ENCODE assay signal across 27 cellular contexts in genomic region chr17:57292086-57292485, GRCh38. TPM values are rescaled to one million over a fixed set of nuclear protein-coding genes. Genes with fewer than 3 reads are reported as not detected.
DNase-seq lines count a peak whose midpoint lies in the region; ATAC-seq and TF ChIP-seq lines count a peak whose summit lies in the region.
"Had no signal": no experiment of that assay in that cellular context is flagged by ENCODE, and none has a peak within 500 bp of the region (broad histone marks: within the 10 kb centered on the region; RNA-seq: fewer than 3 reads in every experiment).

No MANE protein-coding gene starts in this region.

- no peak overlapping the region for H2AFZ ChIP-seq in PC-3 (ENCODE audit: low read length)
- H2AFZ ChIP-seq: parathyroid adenoma had no signal

- no peaks in the 10 kb centered on the region for H3K27me3 ChIP-seq in naive thymus-derived CD4-positive, alpha-beta T cell (ENCODE audit: control insufficient read depth in 2 of 2, insufficient read depth in 2 of 2, low read length in 2 of 2)
- no peaks in the 10 kb centered on the region for H3K27me3 ChIP-seq in thyroid gland
- H3K27me3 ChIP-seq in PC-3 (ENCODE audit: low read length), result no peaks in the 10 kb centered on the region
- H3K27me3 ChIP-seq: dorsolateral prefrontal cortex, upper lobe of right lung had no signal

- H3K4me3 Mint-ChIP-seq in activated naive CD8-positive, alpha-beta T cell, result no peak overlapping the region
- no peak overlapping the region for H3K4me3 Mint-ChIP-seq in activated naive CD8-positive, alpha-beta T cell treated with anti-CD3 and anti-CD28 coated beads, Interleukin-2, amount 50 U/mL, for 24 hours
- H3K4me3 Mint-ChIP-seq in WTC11, result no peak overlapping the region
- H3K4me3 Mint-ChIP-seq in naive thymus-derived CD4-positive, alpha-beta T cell, result no peak overlapping the region
- no peak overlapping the region for H3K4me3 Mint-ChIP-seq in type B pancreatic cell
- H3K4me3 Mint-ChIP-seq: activated T-cell treated with anti-CD3 and anti-CD28 coated beads, Interleukin-2, amount 50 U/mL, for 4 hours had no signal

- no peaks in the 10 kb centered on the region for H3K9me2 ChIP-seq in PC-3 (replicated peaks; ENCODE audit: low read length)

- no peak overlapping the region for H3K9ac ChIP-seq in PC-3 (ENCODE audit: low read length)
- H3K9ac ChIP-seq: parathyroid adenoma had no signal

- H3K36me3 Mint-ChIP-seq in activated naive CD8-positive, alpha-beta T cell, result peaks cover 4% of the 10 kb centered on the region
- peaks cover 19% of the 10 kb centered on the region for H3K36me3 Mint-ChIP-seq in activated naive CD8-positive, alpha-beta T cell treated with anti-CD3 and anti-CD28 coated beads, Interleukin-2, amount 50 U/mL, for 24 hours (ENCODE audit: low read depth)
- peaks cover 7% of the 10 kb centered on the region for H3K36me3 Mint-ChIP-seq in WTC11
- peaks cover 0 to 41% (median 19%) of the 10 kb centered on the region in 5 donors for H3K36me3 Mint-ChIP-seq in naive thymus-derived CD4-positive, alpha-beta T cell
- H3K36me3 Mint-ChIP-seq in type B pancreatic cell, result peaks cover 29% of the 10 kb centered on the region

- H3K36me3 ChIP-seq in naive thymus-derived CD4-positive, alpha-beta T cell (ENCODE audit: control insufficient read depth in 2 of 3, insufficient read depth in 3 of 3, low read length in 3 of 3), result peaks cover 0 to 4% (median 0%) of the 10 kb centered on the region in 3 experiments
- H3K36me3 ChIP-seq in thyroid gland (no peaks in the 10 kb centered on the region), PC-3 (ENCODE audit: low read depth, low read length) (no peaks in the 10 kb centered on the region)
- H3K36me3 ChIP-seq: upper lobe of right lung had no signal

- H3K27ac Mint-ChIP-seq in activated naive CD8-positive, alpha-beta T cell, result peak overlapping the region; percentile 19
- H3K27ac Mint-ChIP-seq in activated naive CD8-positive, alpha-beta T cell treated with anti-CD3 and anti-CD28 coated beads, Interleukin-2, amount 50 U/mL, for 24 hours, result no peak overlapping the region
- peak overlapping the region; percentile 37; the same call in 1 of the 2 replicates for H3K27ac Mint-ChIP-seq in WTC11
- H3K27ac Mint-ChIP-seq in naive thymus-derived CD4-positive, alpha-beta T cell, result peak overlapping the region in 7 of 9 donors; percentile 28 to 68 (median 46)
- no peak overlapping the region for H3K27ac Mint-ChIP-seq in type B pancreatic cell

- WGBS in thyroid gland, 2 donors, result 96% methylated on average over 6 of the region's 6 CpGs

- intact Hi-C loops in naive thymus-derived CD4-positive, alpha-beta T cell (cut with micrococcal nuclease), result no loop called here
- intact Hi-C loops in thyroid gland (cut with DNase I), result no loop called here
- intact Hi-C loops in PC-3 (cut with micrococcal nuclease), result no loop called here

- H3K4me1 ChIP-seq in naive thymus-derived CD4-positive, alpha-beta T cell (ENCODE audit: control insufficient read depth in 2 of 2, insufficient read depth in 2 of 2, low read length in 2 of 2), result peaks cover 0 to 6% of the 10 kb centered on the region in 2 donors
- peaks cover 4 to 23% of the 10 kb centered on the region in 2 donors for H3K4me1 ChIP-seq in thyroid gland
- H3K4me1 ChIP-seq in PC-3 (ENCODE audit: insufficient read depth, low read length), result peaks cover 29% of the 10 kb centered on the region
- H3K4me1 ChIP-seq: upper lobe of right lung had no signal

- CTCF ChIA-PET in WTC11 (lab: Charles Lee), result interaction anchor here (1.0 kb wide), 1 partner anchor 49 kb away, joined by 3 read pairs; no protein-coding TSS in a partner anchor
- CTCF ChIA-PET in naive thymus-derived CD4-positive, alpha-beta T cell (lab: Charles Lee), result no interaction called here
- CTCF ChIA-PET in PC-3 (lab: Charles Lee), result no interaction called here

- TF ChIP-seq CTCF in WTC11 (IDR thresholded peaks at IDR 0.05) (no peak), thyroid gland (IDR thresholded peaks at IDR 0.05) (no peak), PC-3 (conservative IDR thresholded peaks at IDR 0.05; ENCODE audit: low read depth, low read length) (no peak), type B pancreatic cell (conservative IDR thresholded peaks at IDR 0.05) (no peak)

- no peak for DNase-seq in activated naive CD8-positive, alpha-beta T cell treated with anti-CD3 and anti-CD28 coated beads, Interleukin-2, amount 50 U/mL, for 24 hours
- DNase-seq in WTC11 (ENCODE audit: low spot score), result no peak
- no peak for DNase-seq in naive thymus-derived CD4-positive, alpha-beta T cell
- DNase-seq in thyroid gland, result no peak
- DNase-seq in PC-3, result no peak
- no peak for DNase-seq in type B pancreatic cell (ENCODE audit: extremely low spot score, unreplicated experiment)
- DNase-seq in inferior parietal cortex (ENCODE audit: extremely low spot score), result no peak
- DNase-seq: activated naive CD4-positive, alpha-beta T cell treated with Interleukin-2 at 50 U/mL for 16 hours; activated T-cell treated with anti-CD3 and anti-CD28 coated beads, Interleukin-2, amount 50 U/mL, for 4 hours; AML-193; aorta; caudate nucleus; DMS79; dorsolateral prefrontal cortex; GOT3; Karpas-422; NCI-H1694; NCI-H2171; NCI-H524 treated with DMSO at 0.1 percent for 48 hours; NK-92 treated with Interleukin-12 subunit alpha and Interleukin-12 subunit beta, amount 100 ng/mL, for 24 hours; stimulated activated CD8-positive, alpha-beta memory T cell treated with anti-CD3 and anti-CD28 coated beads, Interleukin-4, amount 100 ng/mL, for 48 hours; T-helper 1 cell; upper lobe of right lung had no signal

- H3F3A ChIP-seq in PC-3 (ENCODE audit: low read length, unreplicated experiment), result no peaks in the 10 kb centered on the region

- H3K9me3 ChIP-seq in naive thymus-derived CD4-positive, alpha-beta T cell (ENCODE audit: control insufficient read depth in 2 of 3, low read length in 3 of 3), result no peaks in the 10 kb centered on the region
- no peaks in the 10 kb centered on the region for H3K9me3 ChIP-seq in thyroid gland
- no peaks in the 10 kb centered on the region for H3K9me3 ChIP-seq in PC-3 (ENCODE audit: low read length)
- H3K9me3 ChIP-seq: upper lobe of right lung had no signal

- TF ChIP-seq POLR2A in thyroid gland (IDR thresholded peaks at IDR 0.05), result no peak

- peaks cover 45% of the 10 kb centered on the region for H3K4me1 Mint-ChIP-seq in activated naive CD8-positive, alpha-beta T cell (ENCODE audit: low read depth)
- H3K4me1 Mint-ChIP-seq in activated naive CD8-positive, alpha-beta T cell treated with anti-CD3 and anti-CD28 coated beads, Interleukin-2, amount 50 U/mL, for 24 hours, result peaks cover 43% of the 10 kb centered on the region
- H3K4me1 Mint-ChIP-seq in WTC11, result peaks cover 62% of the 10 kb centered on the region
- H3K4me1 Mint-ChIP-seq in naive thymus-derived CD4-positive, alpha-beta T cell, result peaks cover 46 to 80% (median 67%) of the 10 kb centered on the region in 7 donors
- peaks cover 77% of the 10 kb centered on the region for H3K4me1 Mint-ChIP-seq in type B pancreatic cell (ENCODE audit: unreplicated experiment)

- H3K4me2 ChIP-seq in PC-3 (ENCODE audit: low read length), result no peak overlapping the region

- no peak overlapping the region for H3K4me3 ChIP-seq in naive thymus-derived CD4-positive, alpha-beta T cell (ENCODE audit: low read length)
- no peak overlapping the region for H3K4me3 ChIP-seq in thyroid gland (replicated peaks in 1 of 3)
- H3K4me3 ChIP-seq in PC-3 (ENCODE audit: low read length), result no peak overlapping the region
- H3K4me3 ChIP-seq: dorsolateral prefrontal cortex, GM12878, upper lobe of right lung had no signal

- no peaks in the 10 kb centered on the region for H3K9me3 Mint-ChIP-seq in activated naive CD8-positive, alpha-beta T cell (ENCODE audit: low read depth)
- H3K9me3 Mint-ChIP-seq in activated naive CD8-positive, alpha-beta T cell treated with anti-CD3 and anti-CD28 coated beads, Interleukin-2, amount 50 U/mL, for 24 hours, result no peaks in the 10 kb centered on the region
- no peaks in the 10 kb centered on the region for H3K9me3 Mint-ChIP-seq in WTC11
- H3K9me3 Mint-ChIP-seq in naive thymus-derived CD4-positive, alpha-beta T cell, result no peaks in the 10 kb centered on the region
- H3K9me3 Mint-ChIP-seq in type B pancreatic cell, result no peaks in the 10 kb centered on the region
- H3K9me3 Mint-ChIP-seq: activated T-cell treated with anti-CD3 and anti-CD28 coated beads, Interleukin-2, amount 50 U/mL, for 4 hours had no signal

- no TSS peak for BruUV-seq in PC-3 (replicated peaks; lab: Mats Ljungman, UMichigan)

- no peaks in the 10 kb centered on the region for H3K79me2 ChIP-seq in PC-3 (ENCODE audit: low read length)

- POLR2A ChIA-PET in WTC11 (lab: Charles Lee) (no interaction called here), PC-3 (lab: Charles Lee; ENCODE audit: unreplicated experiment) (interaction anchor here (0.7 kb wide), 1 partner anchor 35 kb away, joined by 4 read pairs; no protein-coding TSS in a partner anchor)
- POLR2A ChIA-PET in naive thymus-derived CD4-positive, alpha-beta T cell (lab: Charles Lee), result no interaction called here

- H3K27ac ChIP-seq in naive thymus-derived CD4-positive, alpha-beta T cell (ENCODE audit: low read depth, low read length), result no peak overlapping the region
- H3K27ac ChIP-seq in thyroid gland (peak overlapping the region in 2 of 3 donors; percentile 6 to 59), PC-3 (ENCODE audit: low read length) (no peak overlapping the region)
- H3K27ac ChIP-seq: parathyroid adenoma, upper lobe of right lung had no signal

- no peaks in the 10 kb centered on the region for H3K27me3 Mint-ChIP-seq in activated naive CD8-positive, alpha-beta T cell
- H3K27me3 Mint-ChIP-seq in activated naive CD8-positive, alpha-beta T cell treated with anti-CD3 and anti-CD28 coated beads, Interleukin-2, amount 50 U/mL, for 24 hours, result no peaks in the 10 kb centered on the region
- H3K27me3 Mint-ChIP-seq in WTC11 (ENCODE audit: low read depth) (no peaks in the 10 kb centered on the region), type B pancreatic cell (no peaks in the 10 kb centered on the region)
- no peaks in the 10 kb centered on the region for H3K27me3 Mint-ChIP-seq in naive thymus-derived CD4-positive, alpha-beta T cell

- ATAC-seq in activated naive CD8-positive, alpha-beta T cell treated with anti-CD3 and anti-CD28 coated beads, Interleukin-2, amount 50 U/mL, for 24 hours, result no peak
- ATAC-seq in WTC11, result no peak
- no peak for ATAC-seq in naive thymus-derived CD4-positive, alpha-beta T cell
- ATAC-seq in PC-3, result no peak
- ATAC-seq: activated T-cell treated with anti-CD3 and anti-CD28 coated beads, Interleukin-2, amount 50 U/mL, for 4 hours; GM12878; Panc1; upper lobe of right lung had no signal

- no peaks in the 10 kb centered on the region for H4K20me1 ChIP-seq in PC-3 (ENCODE audit: low read length)

TF ChIP-seq in WTC11, 78 proteins besides CTCF, POLR2A, EP300 and RAD21 (continues in another document):
- no peak for TF ChIP-seq TP53 (CRISPR knock-in tag; IDR thresholded peaks at IDR 0.05)
- TF ChIP-seq NFE2L1 (CRISPR knock-in tag; IDR thresholded peaks at IDR 0.05), result no peak
- TF ChIP-seq NFYB (CRISPR knock-in tag; conservative IDR thresholded peaks at IDR 0.05; ENCODE audit: low read depth), result no peak

RNA-seq across cellular contexts. Expression of gene MSI2, which starts 35.8 kb away (rescaled TPM):
- total RNA-seq in WTC11 (2021) (79.9 to 87.0 TPM (median 82.1 TPM) in 3 replicates), thyroid gland (100 to 1,000 TPM in 1 of 4 donors, 10 to 100 TPM in 3; 60.7 to 101 (median 70.9) TPM), PC-3 (2014; rRNA removed) (54.7 and 60.4 TPM in 2 replicates), type B pancreatic cell (ENCODE audit: low replicate concordance) (65.0 and 158 TPM in 2 replicates)
- total RNA-seq in naive thymus-derived CD4-positive, alpha-beta T cell, result 100 to 1,000 TPM; 111 to 169 (median 150) TPM
- polyA plus RNA-seq in naive thymus-derived CD4-positive, alpha-beta T cell, result 1 to 10 TPM; 3.3 to 6.0 TPM

Comparison
In these comparisons a context has a peak if more than half of its experiments do, and no peak if none do; other contexts are left out.
1. H3K27ac Mint-ChIP-seq: peak in activated naive CD8-positive, alpha-beta T cell (single experiment), WTC11 (single experiment) and naive thymus-derived CD4-positive, alpha-beta T cell (7 of 9); none in activated naive CD8-positive, alpha-beta T cell treated with anti-CD3 and anti-CD28 coated beads, Interleukin-2, amount 50 U/mL, for 24 hours (single experiment) and type B pancreatic cell (single experiment).
2. H3K27ac ChIP-seq: peak in thyroid gland (2 of 3); none in naive thymus-derived CD4-positive, alpha-beta T cell (single experiment) and PC-3 (single experiment).